In genomic region chr2:237321746-237322145, GRCh38 we compare ENCODE assay signal across 18 cellular contexts.
DNase-seq lines count a peak whose midpoint lies in the region; ATAC-seq and TF ChIP-seq lines count a peak whose summit lies in the region.
"Had no signal": no experiment of that assay in that cellular context is flagged by ENCODE, and none has a peak within 500 bp of the region (broad histone marks: within the 10 kb centered on the region; RNA-seq: fewer than 3 reads in every experiment).

No MANE protein-coding gene starts in this region.

- H3K4me3 ChIP-seq in gastrocnemius medialis (no peak overlapping the region), aorta (ENCODE audit: low read length in 2 of 2) (no peak overlapping the region)
- H3K4me3 ChIP-seq: BLaER1, GM12878 had no signal

- WGBS in aorta, 2 donors, result 71 to 73% methylated on average over 7 of the region's 7 CpGs

- peak; percentile 32 for DNase-seq in activated CD8-positive, alpha-beta memory T cell treated with anti-CD3 and anti-CD28 coated beads, Interleukin-2, amount 50 U/mL, for 48 hours
- no peak for DNase-seq in activated CD8-positive, alpha-beta memory T cell treated with anti-CD3 and anti-CD28 coated beads, Interleukin-2, amount 50 U/mL, for 4 hours
- DNase-seq in gastrocnemius medialis, result no peak
- no peak for DNase-seq in aorta
- no peak for DNase-seq in NCI-H2171 (lab: John Stamatoyannopoulos, UW)
- no peak for DNase-seq in SK-N-DZ (ENCODE audit: low spot score)
- DNase-seq in activated gamma-delta T cell (lab: John Stamatoyannopoulos, UW), result no peak
- DNase-seq: activated CD4-positive, alpha-beta T cell treated with anti-CD3 and anti-CD28 coated beads for 48 hours; effector memory CD4-positive, alpha-beta T cell; NCI-H1694; NCI-H2227 treated with DMSO at 0.1 percent for 48 hours; posterior cingulate gyrus; stimulated activated naive CD4-positive, alpha-beta T cell treated with Interleukin-2 at 50 U/mL for 16 hours; SW 1271 had no signal

- no peak for TF ChIP-seq POLR2A in gastrocnemius medialis (IDR thresholded peaks at IDR 0.05)

- H3K9me3 ChIP-seq in gastrocnemius medialis (no peaks in the 10 kb centered on the region), aorta (ENCODE audit: control insufficient read depth, low read length) (no peaks in the 10 kb centered on the region)
- H3K9me3 ChIP-seq: BLaER1 had no signal

- no peak for TF ChIP-seq CTCF in gastrocnemius medialis (IDR thresholded peaks at IDR 0.05 in 4 of 5, conservative IDR thresholded peaks at IDR 0.05 in 1 of 5)

- H3K4me1 ChIP-seq in gastrocnemius medialis (peaks cover 16 to 34% of the 10 kb centered on the region in 2 donors), aorta (ENCODE audit: control insufficient read depth in 1 of 2, insufficient read depth in 2 of 2, low read length in 2 of 2) (peaks cover 3 to 10% of the 10 kb centered on the region in 2 donors)
- H3K4me1 ChIP-seq: BLaER1 had no signal

- peak overlapping the region; percentile 19 for H3K27ac ChIP-seq in layer of hippocampus (ENCODE audit: low read depth, low read length)
- peak overlapping the region; percentile 48 to 72 (median 60) for H3K27ac ChIP-seq in gastrocnemius medialis
- H3K27ac ChIP-seq in aorta (ENCODE audit: low read depth in 1 of 2, low read length in 2 of 2), result peak overlapping the region; percentile 68 to 90
- H3K27ac ChIP-seq: 22Rv1, BLaER1 had no signal

- H3K36me3 ChIP-seq in gastrocnemius medialis (no peaks in the 10 kb centered on the region), aorta (ENCODE audit: control insufficient read depth in 1 of 2, insufficient read depth in 2 of 2, low read length in 1 of 2) (no peaks in the 10 kb centered on the region)
- H3K36me3 ChIP-seq: BLaER1 had no signal

- in situ Hi-C loops in gastrocnemius medialis (cut with MboI; ENCODE audit: low sequenced_read_pairs in 4 of 4), result no loop called here

- H3K27me3 ChIP-seq in layer of hippocampus (ENCODE audit: control insufficient read depth, insufficient read depth, low read length), result no peaks in the 10 kb centered on the region
- no peaks in the 10 kb centered on the region for H3K27me3 ChIP-seq in gastrocnemius medialis
- no peaks in the 10 kb centered on the region for H3K27me3 ChIP-seq in aorta (ENCODE audit: control insufficient read depth in 1 of 2, insufficient read depth in 2 of 2, low read length in 1 of 2)
- H3K27me3 ChIP-seq: BLaER1 had no signal

- ATAC-seq in gastrocnemius medialis (peak; percentile 4 to 31), aorta (ENCODE audit: low FRiP score) (no peak)
- ATAC-seq: GM12878 had no signal

- intact Hi-C loops in gastrocnemius medialis (cut with DNase I; ENCODE audit: low total_unique reads) (loop anchor here (2.0 to 5.0 kb wide), 3 partner anchors 64 to 229 kb away; no protein-coding TSS in a partner anchor), aorta (cut with DNase I) (no loop called here)

Comparison
In these comparisons a context has a peak if more than half of its experiments do, and no peak if none do; other contexts are left out.
1. H3K27ac ChIP-seq: peak in every context shown above with its lines; median percentile 79 in aorta; 60 in gastrocnemius medialis; 19 in layer of hippocampus.